15 cellular contexts compared by ENCODE assay signal in the genomic region with DNA sequence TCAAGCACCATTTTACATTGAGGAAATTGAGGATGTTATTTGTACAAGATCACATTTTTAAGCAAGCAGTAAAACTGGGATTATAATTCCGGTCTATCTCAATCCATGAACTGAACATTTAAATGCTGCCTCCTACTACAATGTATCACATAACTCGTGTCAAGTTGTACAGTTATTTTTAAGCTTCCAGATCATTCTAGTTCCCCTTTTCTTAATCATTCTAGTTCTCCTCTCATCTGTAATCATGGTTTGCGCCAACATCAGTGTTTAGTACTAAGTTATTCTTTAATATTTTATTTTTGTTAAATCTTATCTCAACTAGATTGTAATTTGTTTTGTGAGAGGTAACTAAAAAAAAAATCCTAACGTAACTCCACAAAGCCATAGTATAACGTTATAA. TPM values are rescaled to one million over a fixed set of nuclear protein-coding genes. Genes with fewer than 3 reads are reported as not detected.
A peak's percentile ranks its signal among the peaks of the same experiment; 100 is the strongest.
DNase-seq lines count a peak whose midpoint lies in the region; ATAC-seq and TF ChIP-seq lines count a peak whose summit lies in the region.
"Had no signal": no experiment of that assay in that cellular context is flagged by ENCODE, and none has a peak within 500 bp of the region (broad histone marks: within the 10 kb centered on the region; RNA-seq: fewer than 3 reads in every experiment).

No MANE protein-coding gene starts in this region.

- H3K9ac ChIP-seq in OCI-LY3 (ENCODE audit: low read length) (no peak overlapping the region), H9 (ENCODE audit: extremely low read depth, insufficient read length, low read length) (no peak overlapping the region)

- DNase-seq in GF-D8 (lab: John Stamatoyannopoulos, UW) (peak; percentile 28), KBM-7 (peak; percentile 33), medulla oblongata (ENCODE audit: extremely low spot score) (peak; percentile 19), foreskin fibroblast (no peak), H9 (no peak)
- DNase-seq in activated CD4-positive, alpha-beta T cell treated with anti-CD3 and anti-CD28 coated beads, Interleukin-2, amount 10 ng/mL, durations not matched to agents 24 days and 14 days, result no peak
- DNase-seq: Caco-2, DMS53, NCI-H1092, NCI-H345, SJCRH30, T-helper 9 cell had no signal

- H2BK5ac ChIP-seq in H9 (ENCODE audit: insufficient read length, low read length), result no peak overlapping the region

- H3K36me3 ChIP-seq in OCI-LY3 (replicated peaks; ENCODE audit: low read depth, low read length), result peaks cover 7% of the 10 kb centered on the region
- H3K36me3 ChIP-seq: SJCRH30 had no signal

- no peak overlapping the region for H3K23ac ChIP-seq in H9 (ENCODE audit: insufficient read length, low read depth, low read length)

- no peaks in the 10 kb centered on the region for H3K9me3 Mint-ChIP-seq in activated CD4-positive, alpha-beta T cell treated with anti-CD3 and anti-CD28 coated beads, Interleukin-2, amount 10 ng/mL, durations not matched to agents 24 days and 14 days
- no peaks in the 10 kb centered on the region for H3K9me3 Mint-ChIP-seq in H9

- H4K91ac ChIP-seq in H9 (ENCODE audit: insufficient read length, low read depth, low read length), result no peak overlapping the region

- H3K4me2 ChIP-seq in OCI-LY3 (ENCODE audit: low read length) (peak overlapping the region; percentile 7), H9 (ENCODE audit: insufficient read depth, insufficient read length, low read length) (no peak overlapping the region)

- H3K79me2 ChIP-seq in OCI-LY3 (ENCODE audit: low read length) (peaks cover 26% of the 10 kb centered on the region), H9 (ENCODE audit: insufficient read depth, low read length) (peaks cover 14% of the 10 kb centered on the region; the same call in 1 of the 2 replicates)

- H3K27ac Mint-ChIP-seq in activated CD4-positive, alpha-beta T cell treated with anti-CD3 and anti-CD28 coated beads, Interleukin-2, amount 10 ng/mL, durations not matched to agents 24 days and 14 days, result no peak overlapping the region
- no peak overlapping the region for H3K27ac Mint-ChIP-seq in H9

- H2BK120ac ChIP-seq in H9 (ENCODE audit: low read depth, low read length, poor library complexity, severe bottlenecking), result no peak overlapping the region

- in situ Hi-C loops in KBM-7 (cut with MboI; ENCODE audit: low pct_unique_long_range_greater_than_20kb, low sequenced_read_pairs), result no loop called here

- no peak overlapping the region for H2BK12ac ChIP-seq in H9 (ENCODE audit: insufficient read length, low read depth, low read length)

- H4K8ac ChIP-seq in H9 (replicated peaks; ENCODE audit: insufficient read length, low read depth, low read length), result no peak overlapping the region

- H4K20me1 ChIP-seq in OCI-LY3 (ENCODE audit: insufficient read depth, low read length), result peaks cover 17% of the 10 kb centered on the region
- H4K20me1 ChIP-seq in H9 (ENCODE audit: control insufficient read depth, insufficient read depth, insufficient read length), result no peaks in the 10 kb centered on the region

- no peak overlapping the region for H2BK20ac ChIP-seq in H9 (ENCODE audit: low read depth, low read length, poor library complexity, severe bottlenecking)

- H3T11ph ChIP-seq in H9 (ENCODE audit: low read length), result no peak overlapping the region

- WGBS in H9 (ENCODE audit: extremely low coverage, insufficient read length, low lambda C conversion rate), result no CpG with 5 or more reads among the region's 5 CpGs

- TF ChIP-seq CTCF in OCI-LY3 (IDR thresholded peaks at IDR 0.05; ENCODE audit: low read depth, low read length) (no peak), foreskin fibroblast (IDR thresholded peaks at IDR 0.05; ENCODE audit: low read depth, low read length) (no peak), H9 (conservative IDR thresholded peaks at IDR 0.05) (no peak)

- peaks cover 39% of the 10 kb centered on the region for H3K4me1 ChIP-seq in OCI-LY3 (ENCODE audit: low read length)
- no peaks in the 10 kb centered on the region; the same call in 1 of the 2 replicates for H3K4me1 ChIP-seq in H9 (ENCODE audit: insufficient read depth, low read length)

- H3K23me2 ChIP-seq in H9 (ENCODE audit: insufficient read length, low read depth, low read length, poor library complexity, severe bottlenecking), result peaks cover 14% of the 10 kb centered on the region

- no peak for ATAC-seq in GM21529 (IDR thresholded peaks at IDR 0.05; ENCODE audit: unreplicated experiment)

- no peak overlapping the region for H3K27ac ChIP-seq in OCI-LY3 (ENCODE audit: low read length)
- H3K27ac ChIP-seq in H9 (ENCODE audit: insufficient read length, low read depth, low read length), result no peak overlapping the region
- H3K27ac ChIP-seq: C4-2B, SJCRH30 had no signal

- no peak overlapping the region for H3K4ac ChIP-seq in H9 (ENCODE audit: low read depth, low read length)

- H3K4me3 Mint-ChIP-seq in activated CD4-positive, alpha-beta T cell treated with anti-CD3 and anti-CD28 coated beads, Interleukin-2, amount 10 ng/mL, durations not matched to agents 24 days and 14 days, result no peak overlapping the region
- H3K4me3 Mint-ChIP-seq in H9, result no peak overlapping the region

- H4K5ac ChIP-seq in H9 (ENCODE audit: insufficient read length, low read depth, low read length), result no peak overlapping the region

- H3K79me1 ChIP-seq in H9 (ENCODE audit: insufficient read depth, low read depth, low read length, poor library complexity, severe bottlenecking), result no peaks in the 10 kb centered on the region

- H3K56ac ChIP-seq in H9 (ENCODE audit: insufficient read length, low read depth, low read length), result no peak overlapping the region

- H2AFZ ChIP-seq in OCI-LY3 (ENCODE audit: low read depth, low read length), result no peak overlapping the region
- no peak overlapping the region for H2AFZ ChIP-seq in H9 (ENCODE audit: low read length)

- H3K4me1 Mint-ChIP-seq in activated CD4-positive, alpha-beta T cell treated with anti-CD3 and anti-CD28 coated beads, Interleukin-2, amount 10 ng/mL, durations not matched to agents 24 days and 14 days, result peaks cover 15% of the 10 kb centered on the region
- peaks cover 15 to 17% of the 10 kb centered on the region in 2 experiments for H3K4me1 Mint-ChIP-seq in H9

- H3K4me3 ChIP-seq in OCI-LY3 (ENCODE audit: low read length) (no peak overlapping the region), foreskin fibroblast (ENCODE audit: low read depth in 1 of 2, low read length in 2 of 2) (no peak overlapping the region)
- H3K4me3 ChIP-seq: SJCRH30 had no signal

- no peaks in the 10 kb centered on the region for H3K9me3 ChIP-seq in OCI-LY3 (ENCODE audit: insufficient read depth, low read length)
- H3K9me3 ChIP-seq in H9 (ENCODE audit: control insufficient read depth, low read depth, low read length), result no peaks in the 10 kb centered on the region
- H3K9me3 ChIP-seq: Caco-2, SJCRH30 had no signal

- H3K18ac ChIP-seq in H9 (ENCODE audit: insufficient read length, low read depth, low read length), result no peak overlapping the region

- H3K27me3 Mint-ChIP-seq in activated CD4-positive, alpha-beta T cell treated with anti-CD3 and anti-CD28 coated beads, Interleukin-2, amount 10 ng/mL, durations not matched to agents 24 days and 14 days, result peaks cover 6% of the 10 kb centered on the region
- H3K27me3 Mint-ChIP-seq in H9 (ENCODE audit: low read depth), result peaks cover 29% of the 10 kb centered on the region

- H2BK15ac ChIP-seq in H9 (ENCODE audit: low read depth, low read length), result no peak overlapping the region

- H3K27me3 ChIP-seq in OCI-LY3 (ENCODE audit: low read depth, low read length) (peaks cover 22% of the 10 kb centered on the region), H9 (ENCODE audit: insufficient read depth, low read length) (no peaks in the 10 kb centered on the region; the same call in 1 of the 2 replicates)
- H3K27me3 ChIP-seq: SJCRH30 had no signal

- H3K14ac ChIP-seq in H9 (ENCODE audit: insufficient read depth, low read length), result no peak overlapping the region

- H3K36me3 Mint-ChIP-seq in activated CD4-positive, alpha-beta T cell treated with anti-CD3 and anti-CD28 coated beads, Interleukin-2, amount 10 ng/mL, durations not matched to agents 24 days and 14 days (ENCODE audit: low read depth), result peaks cover 11% of the 10 kb centered on the region
- peaks cover under 1 to 3% (median 2%) of the 10 kb centered on the region in 3 experiments; a peak in 4 of 7 replicates for H3K36me3 Mint-ChIP-seq in H9 (ENCODE audit: insufficient read depth in 1 of 3, low read depth in 3 of 3)

- no peak overlapping the region for H2AK5ac ChIP-seq in H9 (ENCODE audit: insufficient read length, low read length)

- intact Hi-C loops in activated CD4-positive, alpha-beta T cell treated with anti-CD3 and anti-CD28 coated beads, Interleukin-2, amount 10 ng/mL, durations not matched to agents 24 days and 14 days (cut with micrococcal nuclease), result loop anchor here (5.0 to 10.0 kb wide), 2 partner anchors 558 to 956 kb away; a partner anchor contains a TSS

RNA-seq across cellular contexts. Expression of a gene that starts 2.3 kb away (rescaled TPM):
- total RNA-seq in activated CD4-positive, alpha-beta T cell treated with anti-CD3 and anti-CD28 coated beads, Interleukin-2, amount 10 ng/mL, durations not matched to agents 24 days and 14 days, result 61.9 and 71.6 TPM in 2 replicates
- total RNA-seq in H9 (2021), result 45.2 and 47.3 TPM in 2 replicates

Comparison
In these comparisons a context has a peak if more than half of its experiments do, and no peak if none do; other contexts are left out.
1. DNase-seq: peak in GF-D8 (single experiment), KBM-7 (single experiment) and medulla oblongata (single experiment); none in activated CD4-positive, alpha-beta T cell treated with anti-CD3 and anti-CD28 coated beads, Interleukin-2, amount 10 ng/mL, durations not matched to agents 24 days and 14 days (single experiment), foreskin fibroblast (0 of 2) and H9 (single experiment).